In the genomic region with DNA sequence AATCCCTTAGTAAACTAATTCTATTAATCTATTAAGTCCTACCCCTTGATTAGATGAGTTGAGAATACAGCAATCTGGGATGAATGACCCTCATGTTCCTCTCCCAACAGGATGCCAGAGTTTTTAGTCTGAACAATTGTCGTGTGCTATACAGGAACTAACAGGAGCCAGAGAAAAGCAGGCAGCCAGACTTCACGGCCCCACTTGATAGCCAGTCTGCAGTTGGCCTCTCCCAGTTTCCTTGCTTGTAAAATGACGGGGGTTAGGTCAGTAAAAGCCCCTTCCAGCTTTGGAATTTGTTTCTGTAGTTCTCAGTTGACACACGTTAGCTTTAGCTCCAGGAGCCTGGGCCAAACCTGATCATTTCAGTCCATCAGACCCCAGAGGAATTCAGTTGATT, we compare ENCODE assay signal across 20 cellular contexts.
"Had no signal": no experiment of that assay in that cellular context is flagged by ENCODE, and none has a peak within 500 bp of the region (broad histone marks: within the 10 kb centered on the region; RNA-seq: fewer than 3 reads in every experiment).

No MANE protein-coding gene starts in this region.

- H3K4me2 ChIP-seq: KMS-11 had no signal

- ATAC-seq: K562, SK-N-SH treated with all-trans-retinoic acid at 6 μM for 48 hours had no signal

- H3K9ac ChIP-seq: KMS-11 had no signal

- H3K9me3 ChIP-seq: SJCRH30 had no signal

- H3K4me3 ChIP-seq: K562, SJCRH30 had no signal

- H3K4me1 ChIP-seq: SJCRH30 had no signal

- DNase-seq: Kasumi-1, MM.1S, NCI-H1092 treated with DMSO at 0.1 percent for 48 hours, NCI-H1436, NCI-H187, NCI-H2029, NCI-H2081 treated with DMSO at 0.1 percent for 48 hours, NCI-H2171, NCI-H226, NCI-H446, NCI-H510A, NCI-H524 treated with DMSO at 0.1 percent for 48 hours, NCI-H69, NCI-H774, RPMI8226, SHP77 treated with DMSO at 0.1 percent for 48 hours, SJCRH30 had no signal

- H3K27ac ChIP-seq: KMS-11, SJCRH30 had no signal

- H3K36me3 ChIP-seq: SJCRH30 had no signal
